9 cellular contexts compared by ENCODE assay signal in genomic region chr1:6464514-6464836, GRCh38. TPM values are rescaled to one million over a fixed set of nuclear protein-coding genes. Genes with fewer than 3 reads are reported as not detected.
DNase-seq lines count a peak whose midpoint lies in the region; ATAC-seq and TF ChIP-seq lines count a peak whose summit lies in the region.
"Had no signal": no experiment of that assay in that cellular context is flagged by ENCODE, and none has a peak within 500 bp of the region (broad histone marks: within the 10 kb centered on the region; RNA-seq: fewer than 3 reads in every experiment).

No MANE protein-coding gene starts in this region.

- peak overlapping the region; percentile 96 for H3K4me3 Mint-ChIP-seq in T-helper 2 cell treated with Interferon-gamma antibody and Interleukin-4, amounts not matched to agents 5 μg/mL and 100 μg/mL, for 36 hours
- H3K4me3 Mint-ChIP-seq in WTC11, result peak overlapping the region; percentile 13; the same call in 1 of the 2 replicates

- peaks cover 3% of the 10 kb centered on the region for H3K27me3 Mint-ChIP-seq in T-helper 2 cell treated with Interferon-gamma antibody and Interleukin-4, amounts not matched to agents 5 μg/mL and 100 μg/mL, for 36 hours (ENCODE audit: low read depth)
- H3K27me3 Mint-ChIP-seq in WTC11 (ENCODE audit: low read depth), result peaks cover 2% of the 10 kb centered on the region; the same call in 1 of the 2 replicates

- ATAC-seq in WTC11 (no peak), GM21529 (IDR thresholded peaks at IDR 0.05; ENCODE audit: unreplicated experiment) (no peak), HG03342 (IDR thresholded peaks at IDR 0.05; ENCODE audit: unreplicated experiment) (no peak)

- peaks cover 34% of the 10 kb centered on the region for H3K4me1 Mint-ChIP-seq in T-helper 2 cell treated with Interferon-gamma antibody and Interleukin-4, amounts not matched to agents 5 μg/mL and 100 μg/mL, for 36 hours (ENCODE audit: low read depth)
- peaks cover 20% of the 10 kb centered on the region for H3K4me1 Mint-ChIP-seq in WTC11

- peak overlapping the region; percentile 82 for H3K27ac Mint-ChIP-seq in T-helper 2 cell treated with Interferon-gamma antibody and Interleukin-4, amounts not matched to agents 5 μg/mL and 100 μg/mL, for 36 hours
- H3K27ac Mint-ChIP-seq in WTC11, result peak overlapping the region; percentile 49; the same call in 1 of the 2 replicates

- peak; percentile 29 for DNase-seq in T-helper 2 cell treated with Interferon-gamma antibody and Interleukin-4, amounts not matched to agents 5 μg/mL and 100 μg/mL, for 36 hours (ENCODE audit: low spot score)
- DNase-seq in T-helper 2 cell (no peak), WTC11 (ENCODE audit: low spot score) (no peak), epithelial cell of esophagus (ENCODE audit: low read depth) (peak; percentile 23), hepatic stellate cell (ENCODE audit: low spot score) (no peak)
- DNase-seq in stimulated activated CD8-positive, alpha-beta memory T cell treated with anti-CD3 and anti-CD28 coated beads, Interleukin-4, amount 100 ng/mL, for 48 hours, result peak; percentile 66
- DNase-seq: NCI-H524 had no signal

- CTCF ChIA-PET in WTC11 (lab: Charles Lee), result interaction anchor here (1.0 to 2.4 kb wide), 4 partner anchors 8 to 24 kb away, joined by 3 to 19 read pairs (median 5); no protein-coding TSS in a partner anchor

- peaks cover 40% of the 10 kb centered on the region for H3K36me3 Mint-ChIP-seq in T-helper 2 cell treated with Interferon-gamma antibody and Interleukin-4, amounts not matched to agents 5 μg/mL and 100 μg/mL, for 36 hours (ENCODE audit: low read depth)
- H3K36me3 Mint-ChIP-seq in WTC11, result peaks cover 17% of the 10 kb centered on the region

- TF ChIP-seq CTCF in WTC11 (IDR thresholded peaks at IDR 0.05) (no peak), epithelial cell of esophagus (IDR thresholded peaks at IDR 0.05; ENCODE audit: insufficient read depth, low read depth, low read length, missing control alignments) (no peak)

- no peaks in the 10 kb centered on the region for H3K9me3 Mint-ChIP-seq in T-helper 2 cell treated with Interferon-gamma antibody and Interleukin-4, amounts not matched to agents 5 μg/mL and 100 μg/mL, for 36 hours
- H3K9me3 Mint-ChIP-seq in WTC11, result no peaks in the 10 kb centered on the region

- no peak overlapping the region for H3K4me3 ChIP-seq in epithelial cell of esophagus (ENCODE audit: low read length)

- POLR2A ChIA-PET in WTC11 (lab: Charles Lee), result no interaction called here

TF ChIP-seq in WTC11, 78 proteins besides CTCF, POLR2A, EP300 and RAD21 (continues in another document):
- no peak for TF ChIP-seq NR3C1 (CRISPR knock-in tag; conservative IDR thresholded peaks at IDR 0.05; ENCODE audit: low read depth)
- no peak for TF ChIP-seq MYBL2 (CRISPR knock-in tag; IDR thresholded peaks at IDR 0.05)
- no peak for TF ChIP-seq ZMAT4 (CRISPR knock-in tag; IDR thresholded peaks at IDR 0.05)
- no peak for TF ChIP-seq PREB (CRISPR knock-in tag; IDR thresholded peaks at IDR 0.05; ENCODE audit: borderline replicate concordance)
- no peak for TF ChIP-seq RELA (CRISPR knock-in tag; IDR thresholded peaks at IDR 0.05; ENCODE audit: borderline replicate concordance)
- no peak for TF ChIP-seq ZNF281 (CRISPR knock-in tag; IDR thresholded peaks at IDR 0.05)
- no peak for TF ChIP-seq ARID4B (CRISPR knock-in tag; IDR thresholded peaks at IDR 0.05; ENCODE audit: borderline replicate concordance)
- no peak for TF ChIP-seq PRDM15 (CRISPR knock-in tag; IDR thresholded peaks at IDR 0.05)
- no peak for TF ChIP-seq PRRX2 (CRISPR knock-in tag; IDR thresholded peaks at IDR 0.05)

RNA-seq across cellular contexts. Expression of gene TNFRSF25, which starts 1.5 kb away (rescaled TPM):
- 19.5 to 26.1 TPM (median 22.6 TPM) in 3 replicates for total RNA-seq in WTC11 (2021)

RNA-seq across cellular contexts. Expression of gene PLEKHG5, which starts 27.0 kb away (rescaled TPM):
- total RNA-seq in WTC11 (2021), result 27.5 to 32.0 TPM (median 30.8 TPM) in 3 replicates

RNA-seq across cellular contexts. Expression of gene ESPN, which starts 39.9 kb away (rescaled TPM):
- 46.1 to 70.3 TPM (median 68.1 TPM) in 3 replicates for total RNA-seq in WTC11 (2021)

RNA-seq across cellular contexts. Expression of gene HES2, which starts 44.8 kb away (rescaled TPM):
- 1.9 to 2.7 TPM (median 1.9 TPM) in 3 replicates for total RNA-seq in WTC11 (2021)

Comparison
In these comparisons a context has a peak if more than half of its experiments do, and no peak if none do; other contexts are left out.
1. DNase-seq: peak in T-helper 2 cell treated with Interferon-gamma antibody and Interleukin-4, amounts not matched to agents 5 μg/mL and 100 μg/mL, for 36 hours (single experiment), epithelial cell of esophagus (single experiment) and stimulated activated CD8-positive, alpha-beta memory T cell treated with anti-CD3 and anti-CD28 coated beads, Interleukin-4, amount 100 ng/mL, for 48 hours (single experiment); none in T-helper 2 cell (0 of 5), WTC11 (single experiment) and hepatic stellate cell (single experiment).